In genomic region chr20:49979030-49979832, GRCh38 we compare ENCODE assay signal across 1 cellular context.
A peak's percentile ranks its signal among the peaks of the same experiment; 100 is the strongest.
TF ChIP-seq lines count a peak whose summit lies in the region.

No MANE protein-coding gene starts in this region.

TF ChIP-seq in HepG2, 621 proteins besides CTCF, POLR2A, EP300 and RAD21 (continued from another document and continues in another):
- TF ChIP-seq ZNF264 (CRISPR knock-in tag; IDR thresholded peaks at IDR 0.05) (0 out of 2 replicates have a peak, but pooled peaks have one; percentile 67), SMYD3 (CRISPR knock-in tag; IDR thresholded peaks at IDR 0.05) (no peak), ZFAT (CRISPR knock-in tag; conservative IDR thresholded peaks at IDR 0.05) (no peak), CHCHD3 (CRISPR knock-in tag; IDR thresholded peaks at IDR 0.05) (no peak; the same call in 1 of the 2 replicates), ZBTB2 (CRISPR knock-in tag; IDR thresholded peaks at IDR 0.05; ENCODE audit: low read depth) (0 out of 2 replicates have a peak, but pooled peaks have one; percentile 60), EHMT2 (IDR thresholded peaks at IDR 0.05; ENCODE audit: borderline replicate concordance, low read depth, low read length) (no peak), ZNF235 (CRISPR knock-in tag; IDR thresholded peaks at IDR 0.05; ENCODE audit: borderline replicate concordance) (peak; percentile 86; the same call in 1 of the 2 replicates), MAFG (CRISPR knock-in tag; IDR thresholded peaks at IDR 0.05) (no peak), PAF1 (CRISPR knock-in tag; IDR thresholded peaks at IDR 0.05) (no peak), ZNF251 (CRISPR knock-in tag; IDR thresholded peaks at IDR 0.05) (no peak), ZC3H4 (CRISPR knock-in tag; IDR thresholded peaks at IDR 0.05; ENCODE audit: borderline replicate concordance) (no peak; the same call in 1 of the 2 replicates), TGIF2 (CRISPR knock-in tag; IDR thresholded peaks at IDR 0.05) (0 out of 2 replicates have a peak, but pooled peaks have one; percentile 52), KIAA2018 (CRISPR knock-in tag; IDR thresholded peaks at IDR 0.05; ENCODE audit: borderline replicate concordance) (no peak), HNF4G (IDR thresholded peaks at IDR 0.05; ENCODE audit: borderline replicate concordance, low read depth, low read length) (0 out of 2 replicates have a peak, but pooled peaks have one; percentile 20), HNF4G (CRISPR knock-in tag; IDR thresholded peaks at IDR 0.05; ENCODE audit: borderline replicate concordance, low read depth) (0 out of 2 replicates have a peak, but pooled peaks have one; percentile 68), ZNF280D (CRISPR knock-in tag; IDR thresholded peaks at IDR 0.05) (peak; percentile 60; the same call in 1 of the 2 replicates), SRF (IDR thresholded peaks at IDR 0.05; ENCODE audit: low read depth, low read length) (no peak), NR2F6 (IDR thresholded peaks at IDR 0.05) (no peak), NR2F6 (CRISPR knock-in tag; IDR thresholded peaks at IDR 0.05) (peak; percentile 71), EZH2 (conservative IDR thresholded peaks at IDR 0.05; ENCODE audit: low read depth, low read length) (no peak), CREM (IDR thresholded peaks at IDR 0.05) (no peak), CREM (CRISPR knock-in tag; IDR thresholded peaks at IDR 0.05) (no peak), ZNF484 (CRISPR knock-in tag; IDR thresholded peaks at IDR 0.05; ENCODE audit: borderline replicate concordance, low read depth) (no peak), PHF5A (CRISPR knock-in tag; IDR thresholded peaks at IDR 0.05; ENCODE audit: low read depth, unreplicated experiment) (no peak), ZNF703 (CRISPR knock-in tag; IDR thresholded peaks at IDR 0.05; ENCODE audit: borderline replicate concordance) (no peak), ZNF276 (CRISPR knock-in tag; IDR thresholded peaks at IDR 0.05; ENCODE audit: low read depth) (peak; percentile 32; the same call in 1 of the 2 replicates), GLMP (CRISPR knock-in tag; IDR thresholded peaks at IDR 0.05; ENCODE audit: borderline replicate concordance) (no peak), ZNF879 (CRISPR knock-in tag; IDR thresholded peaks at IDR 0.05) (0 out of 2 replicates have a peak, but pooled peaks have one; percentile 68), JARID2 (CRISPR knock-in tag; IDR thresholded peaks at IDR 0.05; ENCODE audit: insufficient replicate concordance) (peak; percentile 29), ATF5 (CRISPR knock-in tag; IDR thresholded peaks at IDR 0.05; ENCODE audit: low read depth) (no peak), ZNF746 (CRISPR knock-in tag; IDR thresholded peaks at IDR 0.05) (peak; percentile 80), ZBTB8A (CRISPR knock-in tag; IDR thresholded peaks at IDR 0.05; ENCODE audit: borderline replicate concordance, low read depth) (no peak), ZKSCAN5 (CRISPR knock-in tag; IDR thresholded peaks at IDR 0.05) (no peak), ZNF713 (CRISPR knock-in tag; IDR thresholded peaks at IDR 0.05) (peak; percentile 91), ZNF232 (CRISPR knock-in tag; IDR thresholded peaks at IDR 0.05; ENCODE audit: borderline replicate concordance) (peak; percentile 93), GFI1 (CRISPR knock-in tag; IDR thresholded peaks at IDR 0.05; ENCODE audit: borderline replicate concordance) (no peak), ZBTB25 (CRISPR knock-in tag; IDR thresholded peaks at IDR 0.05) (peak; percentile 70; the same call in 1 of the 2 replicates), RARG (CRISPR knock-in tag; IDR thresholded peaks at IDR 0.05; ENCODE audit: low read depth) (no peak), ZFP36L1 (CRISPR knock-in tag; IDR thresholded peaks at IDR 0.05) (peak; percentile 65; the same call in 1 of the 2 replicates), AGO1 (IDR thresholded peaks at IDR 0.05; ENCODE audit: low read depth, low read length, poor library complexity, severe bottlenecking) (no peak), MAX (IDR thresholded peaks at IDR 0.05) (peak; percentile 95), LCORL (IDR thresholded peaks at IDR 0.05) (no peak), LCORL (CRISPR knock-in tag; IDR thresholded peaks at IDR 0.05) (peak; percentile 99), HMG20A (CRISPR knock-in tag; IDR thresholded peaks at IDR 0.05; ENCODE audit: borderline replicate concordance) (no peak), POLR2AphosphoS2 (IDR thresholded peaks at IDR 0.05; ENCODE audit: low read depth, low read length) (no peak)
